ENCODE assay signal across 1 cellular context in the genomic region with DNA sequence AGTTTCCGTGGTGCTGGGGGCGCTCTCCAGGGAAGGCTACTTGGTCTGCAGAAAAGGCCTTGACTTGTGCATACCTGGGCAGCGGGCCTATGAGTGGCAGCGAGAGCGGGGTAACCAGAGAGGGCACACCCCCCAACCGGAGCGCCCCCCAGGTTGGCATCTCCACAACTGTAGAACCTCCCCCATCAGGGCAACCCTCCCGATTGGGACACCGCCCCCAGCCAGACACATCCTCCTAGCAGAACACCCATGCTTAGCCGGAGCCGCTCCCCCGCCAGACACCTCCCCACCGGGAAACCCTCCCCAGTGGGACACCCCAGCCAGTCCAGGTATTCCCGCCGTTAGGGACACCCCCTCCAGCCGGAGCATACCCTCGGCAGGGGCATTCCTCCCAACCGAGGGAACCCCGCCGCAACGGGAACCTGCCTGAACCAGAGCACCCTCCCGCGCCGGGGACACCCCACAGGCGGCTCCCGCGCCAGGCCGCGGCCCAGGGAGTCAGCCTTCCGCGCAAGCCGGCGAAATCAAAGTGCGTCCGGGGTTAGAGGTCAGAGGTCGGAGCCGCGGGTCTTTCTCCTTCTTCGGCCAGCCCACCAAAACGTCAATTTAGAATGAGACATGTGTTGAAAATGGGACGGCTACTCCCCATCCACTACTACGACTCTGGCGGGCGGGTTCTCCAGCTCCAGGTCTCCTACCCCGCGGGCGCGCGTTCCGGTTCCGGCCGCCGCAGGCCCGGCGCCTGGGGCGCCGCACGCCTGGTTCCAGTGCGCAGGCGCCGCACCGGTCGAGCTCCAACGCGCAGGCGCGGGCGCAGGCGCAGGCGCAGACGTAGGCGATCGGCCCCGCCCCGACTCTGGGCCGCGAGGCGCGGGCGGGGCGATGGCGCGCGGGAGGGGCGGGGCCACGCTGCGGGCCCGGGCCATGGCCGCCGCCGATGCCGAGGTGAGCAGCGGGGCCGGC.
TF ChIP-seq lines count a peak whose summit lies in the region.

EHMT1 (plus strand) TSS at position 901 of the 963 bp plus-strand sequence; CDS start at position 925, 24 bp downstream.

TF ChIP-seq in K562, 482 proteins besides CTCF, POLR2A, EP300 and RAD21 (continued from another document and continues in another):
- TF ChIP-seq ETV1 (tag; conservative IDR thresholded peaks at IDR 0.05; ENCODE audit: low read depth) (peak; percentile 62), PREB (CRISPR knock-in tag; IDR thresholded peaks at IDR 0.05) (no peak), ZNF347 (CRISPR knock-in tag; IDR thresholded peaks at IDR 0.05; ENCODE audit: low read depth) (no peak), ZZZ3 (IDR thresholded peaks at IDR 0.05) (peak; percentile 81; the same call in 1 of the 2 replicates), DNMT1 (IDR thresholded peaks at IDR 0.05) (no peak), SREBF1 (IDR thresholded peaks at IDR 0.05; ENCODE audit: borderline replicate concordance, low read depth, low read length) (no peak), LCOR (CRISPR knock-in tag; IDR thresholded peaks at IDR 0.05) (no peak), ZNF140 (CRISPR knock-in tag; IDR thresholded peaks at IDR 0.05) (no peak), HEY1 (CRISPR knock-in tag; IDR thresholded peaks at IDR 0.05; ENCODE audit: borderline replicate concordance) (no peak), ZBTB1 (CRISPR knock-in tag; IDR thresholded peaks at IDR 0.05; ENCODE audit: borderline replicate concordance, low read depth) (no peak), NFE2 (IDR thresholded peaks at IDR 0.05; ENCODE audit: low read depth) (0 out of 2 replicates have a peak, but pooled peaks have one; percentile 2), BACH1 (tag; IDR thresholded peaks at IDR 0.05) (no peak), CBFA2T3 (IDR thresholded peaks at IDR 0.05) (no peak), CREM (IDR thresholded peaks at IDR 0.05; ENCODE audit: low read depth) (peak; percentile 95), UBTF (IDR thresholded peaks at IDR 0.05; ENCODE audit: borderline replicate concordance in 1 of 2, low read depth in 2 of 2, low read length in 2 of 2) (no peak), PCBP1 (IDR thresholded peaks at IDR 0.05; ENCODE audit: low read depth, low read length, poor library complexity, severe bottlenecking) (peak; percentile 77), ESRRB (CRISPR knock-in tag; IDR thresholded peaks at IDR 0.05; ENCODE audit: borderline replicate concordance) (no peak), ZC3H4 (CRISPR knock-in tag; IDR thresholded peaks at IDR 0.05; ENCODE audit: borderline replicate concordance) (no peak), ZNF584 (CRISPR knock-in tag; IDR thresholded peaks at IDR 0.05; ENCODE audit: low read depth) (no peak), CBX1 (IDR thresholded peaks at IDR 0.05; ENCODE audit: low read depth) (no peak; the same call in 1 of the 2 replicates), TGIF2 (CRISPR knock-in tag; IDR thresholded peaks at IDR 0.05) (no peak), ETV6 (IDR thresholded peaks at IDR 0.05; ENCODE audit: borderline replicate concordance in 1 of 2, low read depth in 2 of 2, low read length in 1 of 2) (no peak), ETV6 (CRISPR knock-in tag; IDR thresholded peaks at IDR 0.05; ENCODE audit: borderline replicate concordance) (no peak), ZEB2 (IDR thresholded peaks at IDR 0.05) (0 out of 2 replicates have a peak, but pooled peaks have one; percentile 21), ZNF124 (CRISPR knock-in tag; IDR thresholded peaks at IDR 0.05) (no peak), ZNF24 (IDR thresholded peaks at IDR 0.05) (no peak), NR0B1 (IDR thresholded peaks at IDR 0.05; ENCODE audit: partially characterized antibody) (no peak), RUNX1 (IDR thresholded peaks at IDR 0.05; ENCODE audit: low read depth) (no peak), FOXJ3 (CRISPR knock-in tag; IDR thresholded peaks at IDR 0.05) (no peak), CBX8 (IDR thresholded peaks at IDR 0.05; ENCODE audit: borderline replicate concordance, extremely low read depth, low read depth, low read length, poor library complexity, severe bottlenecking) (no peak), MAFG (tag; conservative IDR thresholded peaks at IDR 0.05) (no peak), FOXM1 (IDR thresholded peaks at IDR 0.05; ENCODE audit: low read depth) (no peak), FOXM1 (CRISPR knock-in tag; IDR thresholded peaks at IDR 0.05; ENCODE audit: low read depth) (no peak), MTA2 (IDR thresholded peaks at IDR 0.05; ENCODE audit: low read depth) (peak; percentile 90), CCNT2 (IDR thresholded peaks at IDR 0.05; ENCODE audit: borderline replicate concordance, extremely low read depth, insufficient read length, low read depth, low read length) (peak; percentile 85), TAF7 (tag; IDR thresholded peaks at IDR 0.05) (no peak), NR2F6 (CRISPR knock-in tag; IDR thresholded peaks at IDR 0.05) (peak; percentile 31; the same call in 1 of the 2 replicates), CCAR2 (IDR thresholded peaks at IDR 0.05; ENCODE audit: low read depth, low read length) (no peak), FUS (optimal IDR thresholded peaks at IDR 0.05; ENCODE audit: low read depth, low read length) (no peak), SRSF7 (optimal IDR thresholded peaks at IDR 0.05; ENCODE audit: low read depth, low read length) (no peak), ZNF311 (CRISPR knock-in tag; IDR thresholded peaks at IDR 0.05) (no peak), NFATC3 (IDR thresholded peaks at IDR 0.05) (no peak), FOXA3 (CRISPR knock-in tag; conservative IDR thresholded peaks at IDR 0.05 in 1 of 2, IDR thresholded peaks at IDR 0.05 in 1 of 2) (no peak), SPI1 (IDR thresholded peaks at IDR 0.05; ENCODE audit: borderline replicate concordance, low read depth, low read length) (no peak), CREB3 (tag; conservative IDR thresholded peaks at IDR 0.05; ENCODE audit: low read depth) (peak; percentile 31; the same call in 1 of the 2 replicates), ZNF57 (CRISPR knock-in tag; IDR thresholded peaks at IDR 0.05) (no peak), ARNT (IDR thresholded peaks at IDR 0.05) (0 out of 4 replicates have a peak, but pooled peaks of 1 of the 2 experiments have one; percentile 28), ZNF696 (CRISPR knock-in tag; conservative IDR thresholded peaks at IDR 0.05) (no peak), PCBP2 (IDR thresholded peaks at IDR 0.05; ENCODE audit: low read depth, low read length, poor library complexity, severe bottlenecking) (no peak), AFF1 (IDR thresholded peaks at IDR 0.05; ENCODE audit: low read depth in 1 of 2, partially characterized antibody in 2 of 2) (no peak), TFAP4 (CRISPR knock-in tag; IDR thresholded peaks at IDR 0.05; ENCODE audit: borderline replicate concordance) (peak; percentile 47; the same call in 1 of the 2 replicates), FOXP1 (CRISPR knock-in tag; IDR thresholded peaks at IDR 0.05) (no peak), ZKSCAN1 (IDR thresholded peaks at IDR 0.05; ENCODE audit: low read depth, low read length) (no peak), KLF13 (tag; IDR thresholded peaks at IDR 0.05; ENCODE audit: borderline replicate concordance, low read depth) (no peak), ZNF354B (CRISPR knock-in tag; IDR thresholded peaks at IDR 0.05) (no peak), MECOM (CRISPR knock-in tag; IDR thresholded peaks at IDR 0.05) (no peak), ZNF165 (CRISPR knock-in tag; IDR thresholded peaks at IDR 0.05; ENCODE audit: borderline replicate concordance) (no peak), BRCA1 (IDR thresholded peaks at IDR 0.05) (no peak), BRCA1 (CRISPR knock-in tag; IDR thresholded peaks at IDR 0.05) (no peak), ZNF764 (CRISPR knock-in tag; IDR thresholded peaks at IDR 0.05; ENCODE audit: low read depth) (no peak), ZNF77 (CRISPR knock-in tag; IDR thresholded peaks at IDR 0.05) (0 out of 2 replicates have a peak, but pooled peaks have one; percentile 53)
- TF ChIP-seq, protein P1, sequence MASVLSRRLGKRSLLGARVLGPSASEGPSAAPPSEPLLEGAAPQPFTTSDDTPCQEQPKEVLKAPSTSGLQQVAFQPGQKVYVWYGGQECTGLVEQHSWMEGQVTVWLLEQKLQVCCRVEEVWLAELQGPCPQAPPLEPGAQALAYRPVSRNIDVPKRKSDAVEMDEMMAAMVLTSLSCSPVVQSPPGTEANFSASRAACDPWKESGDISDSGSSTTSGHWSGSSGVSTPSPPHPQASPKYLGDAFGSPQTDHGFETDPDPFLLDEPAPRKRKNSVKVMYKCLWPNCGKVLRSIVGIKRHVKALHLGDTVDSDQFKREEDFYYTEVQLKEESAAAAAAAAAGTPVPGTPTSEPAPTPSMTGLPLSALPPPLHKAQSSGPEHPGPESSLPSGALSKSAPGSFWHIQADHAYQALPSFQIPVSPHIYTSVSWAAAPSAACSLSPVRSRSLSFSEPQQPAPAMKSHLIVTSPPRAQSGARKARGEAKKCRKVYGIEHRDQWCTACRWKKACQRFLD (CRISPR knock-in tag; IDR thresholded peaks at IDR 0.05), result peak; percentile 81
